Comparison of ENCODE assay signal across 8 cellular contexts in genomic region chr2:222982010-222982908, GRCh38.
DNase-seq lines count a peak whose midpoint lies in the region; ATAC-seq and TF ChIP-seq lines count a peak whose summit lies in the region.

No MANE protein-coding gene starts in this region.

- peaks cover 18% of the 10 kb centered on the region for H3K4me1 ChIP-seq in A673 (ENCODE audit: insufficient read depth, low read length, poor library complexity, severe bottlenecking)
- peaks cover 4% of the 10 kb centered on the region for H3K4me1 ChIP-seq in CD4-positive, alpha-beta memory T cell (ENCODE audit: insufficient read depth, low read length)

- H3K9me3 ChIP-seq in A673 (ENCODE audit: low read depth, low read length, poor library complexity, severe bottlenecking) = peaks cover 5% of the 10 kb centered on the region
- H3K9me3 ChIP-seq in CD4-positive, alpha-beta memory T cell (ENCODE audit: control insufficient read depth in 1 of 2, low read length in 2 of 2) = no peaks in the 10 kb centered on the region

- H3K27ac ChIP-seq in A673 (ENCODE audit: low read depth, low read length, poor library complexity, severe bottlenecking) = peak overlapping the region; percentile 49
- no peak overlapping the region for H3K27ac ChIP-seq in CD4-positive, alpha-beta memory T cell (ENCODE audit: low read depth, low read length)

- no peaks in the 10 kb centered on the region for H3K27me3 Mint-ChIP-seq in osteocyte (ENCODE audit: unreplicated experiment)
- peaks cover 12 to 20% of the 10 kb centered on the region in 2 donors for H3K27me3 Mint-ChIP-seq in CD4-positive, alpha-beta memory T cell

- TF ChIP-seq EP300 in Ishikawa (IDR thresholded peaks at IDR 0.05; ENCODE audit: borderline replicate concordance) = no peak

- H3K4me3 Mint-ChIP-seq in osteocyte (ENCODE audit: unreplicated experiment) = no peak overlapping the region
- H3K4me3 Mint-ChIP-seq in CD4-positive, alpha-beta memory T cell = peak overlapping the region in 3 of 8 donors; percentile 0 to 43 (median 23)

- peak; percentile 74 for DNase-seq in A673 (ENCODE audit: low spot score)
- peak; percentile 29 for DNase-seq in GM10266 (ENCODE audit: extremely low spot score)
- DNase-seq in RPMI7951 (ENCODE audit: low read depth) = peak; percentile 86
- peak; percentile 89 for DNase-seq in fibroblast of the conjunctiva (ENCODE audit: low read depth)
- DNase-seq in osteocyte (ENCODE audit: extremely low spot score, unreplicated experiment) = peak; percentile 73
- DNase-seq in CD4-positive, alpha-beta memory T cell = no peak

- peaks cover 5% of the 10 kb centered on the region for H3K9me3 Mint-ChIP-seq in osteocyte (ENCODE audit: unreplicated experiment)
- peaks cover 2 to 16% (median 9%) of the 10 kb centered on the region in 8 donors for H3K9me3 Mint-ChIP-seq in CD4-positive, alpha-beta memory T cell

- TF ChIP-seq RAD21 in Ishikawa (IDR thresholded peaks at IDR 0.05; ENCODE audit: low read depth) = peak; percentile 81

- intact Hi-C loops in A673 (cut with micrococcal nuclease; ENCODE audit: unreplicated experiment) = no loop called here
- intact Hi-C loops in CD4-positive, alpha-beta memory T cell (cut with micrococcal nuclease) = no loop called here

- no peak for ATAC-seq in GM19023 (IDR thresholded peaks at IDR 0.05; ENCODE audit: unreplicated experiment)

- H3K4me3 ChIP-seq in A673 (ENCODE audit: low read depth, low read length, poor library complexity, severe bottlenecking) = no peak overlapping the region
- no peak overlapping the region for H3K4me3 ChIP-seq in CD4-positive, alpha-beta memory T cell (ENCODE audit: low read length in 2 of 2)

- H3K36me3 Mint-ChIP-seq in osteocyte (ENCODE audit: unreplicated experiment) = peaks cover 2% of the 10 kb centered on the region
- H3K36me3 Mint-ChIP-seq in CD4-positive, alpha-beta memory T cell = no peaks in the 10 kb centered on the region

- H3K4me1 Mint-ChIP-seq in osteocyte (ENCODE audit: unreplicated experiment) = peaks cover 39% of the 10 kb centered on the region
- peaks cover 6 to 8% (median 7%) of the 10 kb centered on the region in 4 donors for H3K4me1 Mint-ChIP-seq in CD4-positive, alpha-beta memory T cell

- H3K27me3 ChIP-seq in A673 (replicated peaks; ENCODE audit: insufficient read depth, low read depth, low read length, poor library complexity) = no peaks in the 10 kb centered on the region
- H3K27me3 ChIP-seq in CD4-positive, alpha-beta memory T cell (ENCODE audit: insufficient read depth, low read length) = no peaks in the 10 kb centered on the region

- no peaks in the 10 kb centered on the region for H3K36me3 ChIP-seq in A673 (ENCODE audit: insufficient read depth, low read length, poor library complexity, severe bottlenecking)
- H3K36me3 ChIP-seq in CD4-positive, alpha-beta memory T cell (ENCODE audit: insufficient read depth, low read length) = no peaks in the 10 kb centered on the region

- peak overlapping the region; percentile 85 for H3K27ac Mint-ChIP-seq in osteocyte (ENCODE audit: unreplicated experiment)
- no peak overlapping the region for H3K27ac Mint-ChIP-seq in CD4-positive, alpha-beta memory T cell

- POLR2A ChIA-PET in A673 (lab: Charles Lee; ENCODE audit: low non-redundant PET) = no interaction called here
- POLR2A ChIA-PET in CD4-positive, alpha-beta memory T cell (lab: Charles Lee; ENCODE audit: partially characterized antibody) = no interaction called here

- no TSS peak for BruUV-seq in A673 (replicated peaks; lab: Mats Ljungman, UMichigan)

- peak; percentile 57 for TF ChIP-seq CTCF in A673 (conservative IDR thresholded peaks at IDR 0.05; ENCODE audit: low read depth, low read length)
- TF ChIP-seq CTCF in GM10266 (IDR thresholded peaks at IDR 0.05; ENCODE audit: control insufficient read depth, insufficient read depth, low read depth, missing control alignments) = peak; percentile 40
- TF ChIP-seq CTCF in osteocyte (IDR thresholded peaks at IDR 0.05) = peak; percentile 81

- CTCF ChIA-PET in A673 (lab: Charles Lee) = interaction anchor here (0.6 kb wide), 1 partner anchor 347 kb away, joined by 3 read pairs; no protein-coding TSS in a partner anchor
- CTCF ChIA-PET in CD4-positive, alpha-beta memory T cell (lab: Charles Lee; ENCODE audit: partially characterized antibody) = interaction anchor here (0.8 to 1.7 kb wide), 2 partner anchors 11 kb away, joined by 3 to 9 read pairs; no protein-coding TSS in a partner anchor

TF ChIP-seq in Ishikawa, 13 proteins besides CTCF, POLR2A, EP300 and RAD21:
- TF ChIP-seq CEBPB (IDR thresholded peaks at IDR 0.05) (peak; percentile 87), TCF12 (IDR thresholded peaks at IDR 0.05; ENCODE audit: low read depth) (no peak), NFIC (IDR thresholded peaks at IDR 0.05) (no peak), MAX (IDR thresholded peaks at IDR 0.05) (peak; percentile 26; the same call in 1 of the 2 replicates), CREB1 (IDR thresholded peaks at IDR 0.05; ENCODE audit: low read depth) (no peak), TAF1 (IDR thresholded peaks at IDR 0.05; ENCODE audit: low read depth) (no peak), EGR1 (IDR thresholded peaks at IDR 0.05) (no peak), ZBTB7A (IDR thresholded peaks at IDR 0.05; ENCODE audit: low read depth) (no peak), YY1 (IDR thresholded peaks at IDR 0.05; ENCODE audit: low read depth) (no peak), REST (IDR thresholded peaks at IDR 0.05; ENCODE audit: low read depth) (no peak), FOXM1 (IDR thresholded peaks at IDR 0.05; ENCODE audit: borderline replicate concordance, low read depth) (no peak), USF1 (IDR thresholded peaks at IDR 0.05) (0 out of 2 replicates have a peak, but pooled peaks have one; percentile 12), TEAD4 (IDR thresholded peaks at IDR 0.05) (no peak)

Comparison
In these comparisons a context has a peak if more than half of its experiments do, and no peak if none do; other contexts are left out.
1. DNase-seq: peak in A673 (single experiment), GM10266 (single experiment), RPMI7951 (single experiment), fibroblast of the conjunctiva (single experiment) and osteocyte (single experiment); none in CD4-positive, alpha-beta memory T cell (0 of 5).
2. Peak in every context shown above with its lines, with median percentiles within 50 percentile points of each other: CTCF ChIP-seq.